In genomic region chr11:62548545-62549335, GRCh38 we compare ENCODE assay signal across 1 cellular context.
TF ChIP-seq lines count a peak whose summit lies in the region.

No MANE protein-coding gene starts in this region.

TF ChIP-seq in HepG2, 621 proteins besides CTCF, POLR2A, EP300 and RAD21 (continued from another document and continues in another):
- no peak for TF ChIP-seq TRIM22 (IDR thresholded peaks at IDR 0.05)
- no peak for TF ChIP-seq ZNF710 (CRISPR knock-in tag; IDR thresholded peaks at IDR 0.05; ENCODE audit: borderline replicate concordance)
- peak; percentile 58; the same call in 1 of the 2 replicates for TF ChIP-seq CREM (IDR thresholded peaks at IDR 0.05)
- TF ChIP-seq CREM (CRISPR knock-in tag; IDR thresholded peaks at IDR 0.05), result no peak
- no peak; the same call in 1 of the 2 replicates for TF ChIP-seq ZC3H13 (CRISPR knock-in tag; IDR thresholded peaks at IDR 0.05)
- TF ChIP-seq ZNF547 (CRISPR knock-in tag; IDR thresholded peaks at IDR 0.05), result peak; percentile 61; the same call in 1 of the 2 replicates
- no peak for TF ChIP-seq ZFP62 (CRISPR knock-in tag; IDR thresholded peaks at IDR 0.05)
- TF ChIP-seq ZNF124 (CRISPR knock-in tag; IDR thresholded peaks at IDR 0.05), result 0 out of 2 replicates have a peak, but pooled peaks have one; percentile 52
- no peak for TF ChIP-seq ZNF432 (CRISPR knock-in tag; IDR thresholded peaks at IDR 0.05; ENCODE audit: borderline replicate concordance)
- TF ChIP-seq HMGXB3 (CRISPR knock-in tag; IDR thresholded peaks at IDR 0.05; ENCODE audit: borderline replicate concordance), result no peak
- TF ChIP-seq ZNF550 (CRISPR knock-in tag; IDR thresholded peaks at IDR 0.05; ENCODE audit: borderline replicate concordance), result no peak
- TF ChIP-seq PLRG1 (conservative IDR thresholded peaks at IDR 0.05), result no peak
- TF ChIP-seq ZNF776 (CRISPR knock-in tag; IDR thresholded peaks at IDR 0.05), result no peak
- TF ChIP-seq ELF3 (CRISPR knock-in tag; IDR thresholded peaks at IDR 0.05), result peak; percentile 90
- TF ChIP-seq ZNF546 (CRISPR knock-in tag; conservative IDR thresholded peaks at IDR 0.05), result no peak
- TF ChIP-seq ZNF652 (CRISPR knock-in tag; IDR thresholded peaks at IDR 0.05; ENCODE audit: borderline replicate concordance, low read depth), result no peak
- TF ChIP-seq GLMP (CRISPR knock-in tag; IDR thresholded peaks at IDR 0.05; ENCODE audit: borderline replicate concordance), result no peak
- peak; percentile 77; the same call in 1 of the 2 replicates for TF ChIP-seq ZNF790 (CRISPR knock-in tag; IDR thresholded peaks at IDR 0.05; ENCODE audit: borderline replicate concordance)
- no peak for TF ChIP-seq DMTF1 (CRISPR knock-in tag; IDR thresholded peaks at IDR 0.05)
- no peak for TF ChIP-seq MLLT10 (CRISPR knock-in tag; IDR thresholded peaks at IDR 0.05)
- TF ChIP-seq ZNF850 (CRISPR knock-in tag; conservative IDR thresholded peaks at IDR 0.05), result no peak
- no peak for TF ChIP-seq NBN (conservative IDR thresholded peaks at IDR 0.05)
- TF ChIP-seq ZSCAN5A (CRISPR knock-in tag; IDR thresholded peaks at IDR 0.05; ENCODE audit: borderline replicate concordance), result no peak
- no peak for TF ChIP-seq YEATS4 (CRISPR knock-in tag; IDR thresholded peaks at IDR 0.05; ENCODE audit: borderline replicate concordance)
- peak; percentile 22; the same call in 1 of the 2 replicates for TF ChIP-seq ETV5 (CRISPR knock-in tag; IDR thresholded peaks at IDR 0.05; ENCODE audit: borderline replicate concordance)
- TF ChIP-seq HHEX (CRISPR knock-in tag; IDR thresholded peaks at IDR 0.05), result no peak
- no peak for TF ChIP-seq ZNF597 (CRISPR knock-in tag; IDR thresholded peaks at IDR 0.05)
- no peak for TF ChIP-seq AKNA (CRISPR knock-in tag; IDR thresholded peaks at IDR 0.05; ENCODE audit: borderline replicate concordance)
- no peak for TF ChIP-seq DR1 (CRISPR knock-in tag; IDR thresholded peaks at IDR 0.05)
- no peak for TF ChIP-seq ZBTB1 (CRISPR knock-in tag; IDR thresholded peaks at IDR 0.05; ENCODE audit: borderline replicate concordance)
- TF ChIP-seq GZF1 (CRISPR knock-in tag; IDR thresholded peaks at IDR 0.05), result 0 out of 2 replicates have a peak, but pooled peaks have one; percentile 63
- TF ChIP-seq CCAR2 (optimal IDR thresholded peaks at IDR 0.05; ENCODE audit: low read depth, low read length), result no peak
- TF ChIP-seq SMC3 (IDR thresholded peaks at IDR 0.05; ENCODE audit: low read length), result no peak
- no peak for TF ChIP-seq ZNF20 (CRISPR knock-in tag; IDR thresholded peaks at IDR 0.05)
- no peak for TF ChIP-seq ATF7 (IDR thresholded peaks at IDR 0.05)
- TF ChIP-seq ATF7 (CRISPR knock-in tag; IDR thresholded peaks at IDR 0.05), result no peak
- no peak; the same call in 1 of the 2 replicates for TF ChIP-seq MYC (CRISPR knock-in tag; IDR thresholded peaks at IDR 0.05; ENCODE audit: borderline replicate concordance)
- no peak for TF ChIP-seq SRF (IDR thresholded peaks at IDR 0.05; ENCODE audit: low read depth, low read length)
- TF ChIP-seq ZNF616 (CRISPR knock-in tag; IDR thresholded peaks at IDR 0.05; ENCODE audit: low read depth), result no peak
- peak; percentile 20; the same call in 1 of the 2 replicates for TF ChIP-seq NR2F6 (IDR thresholded peaks at IDR 0.05)
- TF ChIP-seq NR2F6 (CRISPR knock-in tag; IDR thresholded peaks at IDR 0.05), result peak; percentile 47; the same call in 1 of the 2 replicates
- peak; percentile 89 for TF ChIP-seq HDAC2 (CRISPR knock-in tag; IDR thresholded peaks at IDR 0.05)
- no peak for TF ChIP-seq POLR2AphosphoS2 (IDR thresholded peaks at IDR 0.05; ENCODE audit: low read depth, low read length)
